16 cellular contexts compared by ENCODE assay signal in the genomic region with DNA sequence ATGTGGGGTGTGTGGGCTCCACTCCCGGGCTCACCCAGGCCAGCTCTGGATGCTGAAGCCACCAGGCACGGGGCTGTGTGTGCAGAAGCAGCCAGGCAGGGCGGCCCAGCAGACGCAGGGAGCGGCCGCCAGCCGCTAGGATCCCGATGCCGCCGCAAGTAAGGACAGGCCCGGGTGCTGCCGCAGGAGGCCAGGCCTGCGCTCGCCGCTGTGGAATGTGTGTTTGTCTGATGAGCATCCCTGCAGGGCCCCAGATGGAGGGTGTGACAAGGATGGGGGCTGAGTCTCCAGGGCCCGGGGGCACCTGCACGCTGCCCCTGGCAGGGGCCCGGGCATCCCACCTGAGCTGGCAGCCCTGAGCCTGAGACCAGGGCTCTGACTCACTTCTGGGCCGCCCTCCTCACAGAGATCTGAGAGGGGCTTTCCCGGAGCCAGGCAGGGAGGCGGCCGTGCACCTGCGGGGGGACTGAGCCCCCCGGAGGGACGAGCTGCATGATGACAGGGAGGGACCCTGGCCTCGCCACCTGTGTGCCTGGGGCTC.
A peak's percentile ranks its signal among the peaks of the same experiment; 100 is the strongest.
DNase-seq lines count a peak whose midpoint lies in the region; TF ChIP-seq lines count a peak whose summit lies in the region.
"Had no signal": no experiment of that assay in that cellular context is flagged by ENCODE, and none has a peak within 500 bp of the region (broad histone marks: within the 10 kb centered on the region; RNA-seq: fewer than 3 reads in every experiment).

No MANE protein-coding gene starts in this region.

- WGBS in esophagus squamous epithelium, 2 donors: no CpG with 5 or more reads among the region's 26 CpGs

- no peaks in the 10 kb centered on the region for H3K36me3 ChIP-seq in esophagus squamous epithelium
- H3K36me3 ChIP-seq: BE2C, transverse colon had no signal

- no peaks in the 10 kb centered on the region for H3K27me3 ChIP-seq in esophagus squamous epithelium
- H3K27me3 ChIP-seq: BE2C, body of pancreas, transverse colon had no signal

- intact Hi-C loops in cardiac septum (cut with DNase I): no loop called here
- intact Hi-C loops in posterior vena cava (cut with DNase I): no loop called here
- intact Hi-C loops in esophagus squamous epithelium (cut with DNase I): no loop called here

- TF ChIP-seq POLR2A in esophagus squamous epithelium (IDR thresholded peaks at IDR 0.05): no peak

- DNase-seq in ELF-1 (ENCODE audit: low read depth, low spot score) (peak; percentile 63), NCI-H1694 (lab: John Stamatoyannopoulos, UW) (peak; percentile 18), cardiac septum (ENCODE audit: low spot score) (peak; percentile 69), posterior vena cava (ENCODE audit: low spot score) (peak; percentile 76), esophagus squamous epithelium (lab: John Stamatoyannopoulos, UW) (no peak)
- no peak for DNase-seq in activated naive CD4-positive, alpha-beta T cell (lab: John Stamatoyannopoulos, UW)
- DNase-seq in activated CD4-positive, alpha-beta T cell treated with anti-CD3 and anti-CD28 coated beads for 1 hour: no peak
- DNase-seq: activated naive CD4-positive, alpha-beta T cell treated with anti-CD3 and anti-CD28 coated beads, Interleukin-2, amount 10 ng/mL, durations not matched to agents 7 days and 5 days; BE2C; NCI-H1092 treated with DMSO at 0.1 percent for 48 hours; occipital lobe; SHP77; stimulated activated CD4-positive, alpha-beta T cell treated with anti-CD3 and anti-CD28 coated beads, Interleukin-4, amount 100 ng/mL, for 24 hours; stimulated activated CD8-positive, alpha-beta memory T cell treated with anti-CD3 and anti-CD28 coated beads, Interleukin-4, amount 100 ng/mL, for 48 hours; transverse colon had no signal

- peak in 1 of 6 experiments; percentile 5 for TF ChIP-seq CTCF in esophagus squamous epithelium (IDR thresholded peaks at IDR 0.05)

- H3K9me3 ChIP-seq in esophagus squamous epithelium: peaks cover 0 to 15% (median 8%) of the 10 kb centered on the region in 3 donors
- H3K9me3 ChIP-seq: BE2C had no signal

- H3K4me3 ChIP-seq in esophagus squamous epithelium: no peak overlapping the region
- H3K4me3 ChIP-seq: body of pancreas, transverse colon had no signal

- peaks cover 0 to 13% (median 5%) of the 10 kb centered on the region in 3 donors for H3K4me1 ChIP-seq in esophagus squamous epithelium
- H3K4me1 ChIP-seq: BE2C, body of pancreas, transverse colon had no signal

- H3K27ac ChIP-seq in esophagus squamous epithelium: no peak overlapping the region
- H3K27ac ChIP-seq: body of pancreas, transverse colon had no signal

Comparison
In these comparisons a context has a peak if more than half of its experiments do, and no peak if none do; other contexts are left out.
1. DNase-seq: peak in ELF-1 (single experiment), NCI-H1694 (single experiment), cardiac septum (single experiment) and posterior vena cava (single experiment); none in activated naive CD4-positive, alpha-beta T cell (0 of 4), esophagus squamous epithelium (single experiment) and activated CD4-positive, alpha-beta T cell treated with anti-CD3 and anti-CD28 coated beads for 1 hour (single experiment).